8 cellular contexts compared by ENCODE assay signal in genomic region chrX:48071064-48071985, GRCh38. TPM values are rescaled to one million over a fixed set of nuclear protein-coding genes. Genes with fewer than 3 reads are reported as not detected.
DNase-seq lines count a peak whose midpoint lies in the region; ATAC-seq and TF ChIP-seq lines count a peak whose summit lies in the region.

Gene ZNF630 (minus strand): TSS chrX:48071640. CDS start chrX:48066886, 4,754 bp downstream.

- no peaks in the 10 kb centered on the region for H3K4me1 ChIP-seq in Peyer's patch

- peaks cover 2% of the 10 kb centered on the region for H3K36me3 Mint-ChIP-seq in activated naive CD4-positive, alpha-beta T cell treated with anti-CD3 and anti-CD28 coated beads, Interleukin-2, amount 10 ng/mL, durations not matched to agents 7 days and 5 days

- peaks cover 3% of the 10 kb centered on the region for H3K27me3 Mint-ChIP-seq in activated naive CD4-positive, alpha-beta T cell treated with anti-CD3 and anti-CD28 coated beads, Interleukin-2, amount 10 ng/mL, durations not matched to agents 7 days and 5 days

- H3K9me3 ChIP-seq in Peyer's patch = no peaks in the 10 kb centered on the region

- DNase-seq in AML-193 (lab: John Stamatoyannopoulos, UW) = peak; percentile 60 to 71
- peak; percentile 70 for DNase-seq in HK-2 (ENCODE audit: unreplicated experiment)
- peak; percentile 79 to 92 (median 82) for DNase-seq in Peyer's patch
- peak; percentile 69 for DNase-seq in activated naive CD4-positive, alpha-beta T cell treated with anti-CD3 and anti-CD28 coated beads, Interleukin-2, amount 10 ng/mL, durations not matched to agents 7 days and 5 days
- DNase-seq in germinal center (ENCODE audit: low spot score) = peak; percentile 86
- DNase-seq in non-pigmented ciliary epithelial cell (ENCODE audit: low read depth) = peak; percentile 11
- peak; percentile 38 for DNase-seq in superior temporal gyrus (ENCODE audit: extremely low spot score)

- TF ChIP-seq CTCF in Peyer's patch (IDR thresholded peaks at IDR 0.05) = no peak

- peaks cover 14% of the 10 kb centered on the region for H3K4me1 Mint-ChIP-seq in activated naive CD4-positive, alpha-beta T cell treated with anti-CD3 and anti-CD28 coated beads, Interleukin-2, amount 10 ng/mL, durations not matched to agents 7 days and 5 days

- H3K9me3 Mint-ChIP-seq in activated naive CD4-positive, alpha-beta T cell treated with anti-CD3 and anti-CD28 coated beads, Interleukin-2, amount 10 ng/mL, durations not matched to agents 7 days and 5 days = peaks cover 2% of the 10 kb centered on the region

- peak in 1 of 2 donors; percentile 63 for TF ChIP-seq POLR2A in Peyer's patch (IDR thresholded peaks at IDR 0.05)

- CTCF ChIA-PET in activated naive CD4-positive, alpha-beta T cell treated with anti-CD3 and anti-CD28 coated beads, Interleukin-2, amount 10 ng/mL, durations not matched to agents 7 days and 5 days (lab: Charles Lee) = no interaction called here

- H3K36me3 ChIP-seq in Peyer's patch = no peaks in the 10 kb centered on the region

- ATAC-seq in GM19328 (IDR thresholded peaks at IDR 0.05; ENCODE audit: unreplicated experiment) = peak; percentile 75

- H3K27ac Mint-ChIP-seq in activated naive CD4-positive, alpha-beta T cell treated with anti-CD3 and anti-CD28 coated beads, Interleukin-2, amount 10 ng/mL, durations not matched to agents 7 days and 5 days = peak within 1 kb of the TSS; percentile 76

- H3K27me3 ChIP-seq in Peyer's patch = no peaks in the 10 kb centered on the region

- H3K4me3 ChIP-seq in Peyer's patch = peak within 1 kb of the TSS; percentile 41 to 78 (median 73)

- H3K4me3 Mint-ChIP-seq in activated naive CD4-positive, alpha-beta T cell treated with anti-CD3 and anti-CD28 coated beads, Interleukin-2, amount 10 ng/mL, durations not matched to agents 7 days and 5 days = peak within 1 kb of the TSS; percentile 80

- H3K27ac ChIP-seq in Peyer's patch = peak within 1 kb of the TSS; percentile 76 to 88 (median 84)

RNA-seq across cellular contexts. Expression of gene ZNF630, which starts in this region (rescaled TPM):
- 10 to 100 TPM in 1 of 4 donors, 1 to 10 TPM in 3; 2.3 to 20.6 (median 7.1) TPM for total RNA-seq in Peyer's patch

Comparison
In these comparisons a context has a peak if more than half of its experiments do, and no peak if none do; other contexts are left out.
1. Peak in every context shown above with its lines: DNase-seq, ATAC-seq, H3K4me3 ChIP-seq and H3K27ac ChIP-seq.
2. DNase-seq: peak in every context shown above with its lines; median percentile 86 in germinal center; 82 in Peyer's patch; 70 in HK-2; 69 in activated naive CD4-positive, alpha-beta T cell treated with anti-CD3 and anti-CD28 coated beads, Interleukin-2, amount 10 ng/mL, durations not matched to agents 7 days and 5 days; 66 in AML-193; 38 in superior temporal gyrus; 11 in non-pigmented ciliary epithelial cell.